ENCODE assay signal across 25 cellular contexts in genomic region chr12:65517656-65518210, GRCh38.
"Had no signal": no experiment of that assay in that cellular context is flagged by ENCODE, and none has a peak within 500 bp of the region (broad histone marks: within the 10 kb centered on the region; RNA-seq: fewer than 3 reads in every experiment).

No MANE protein-coding gene starts in this region.

- H3K9ac ChIP-seq: KMS-11, SK-N-SH had no signal

- H3K27me3 ChIP-seq: SJSA1 had no signal

- DNase-seq: IMR-90, Kasumi-1, MM.1S, NCI-H1092 treated with DMSO at 0.1 percent for 48 hours, NCI-H1436, NCI-H187, NCI-H2029, NCI-H2081 treated with DMSO at 0.1 percent for 48 hours, NCI-H2171, NCI-H226, NCI-H446, NCI-H510A, NCI-H524 treated with DMSO at 0.1 percent for 48 hours, NCI-H69, NCI-H774, PC-3, Right ventricle myocardium superior, RPMI8226, SIG-M5, SK-N-SH, SW 1271 had no signal

- H3K9me3 ChIP-seq: SJSA1, SK-N-SH had no signal

- H3K4me3 ChIP-seq: K562, SJSA1 had no signal

- H3K36me3 ChIP-seq: SJSA1 had no signal

- H3K27ac ChIP-seq: KMS-11, SJSA1 had no signal

- H3K4me1 ChIP-seq: SJSA1 had no signal

- FAIRE-seq: HepG2, K562 had no signal

- H3K4me2 ChIP-seq: KMS-11, SK-N-SH had no signal
